Comparison of ENCODE assay signal across 1 cellular context in genomic region chr11:102451693-102452460, GRCh38.
TF ChIP-seq lines count a peak whose summit lies in the region.

No MANE protein-coding gene starts in this region.

TF ChIP-seq in K562, 482 proteins besides CTCF, POLR2A, EP300 and RAD21 (continued from another document and continues in another):
- 0 out of 2 replicates have a peak, but pooled peaks have one; percentile 16 for TF ChIP-seq KLF13 (tag; IDR thresholded peaks at IDR 0.05; ENCODE audit: borderline replicate concordance, low read depth)
- TF ChIP-seq ERF (CRISPR knock-in tag; IDR thresholded peaks at IDR 0.05), result no peak
- TF ChIP-seq CREBBP (IDR thresholded peaks at IDR 0.05; ENCODE audit: low read depth, low read length), result no peak
- TF ChIP-seq PURB (CRISPR knock-in tag; IDR thresholded peaks at IDR 0.05; ENCODE audit: low read depth), result no peak
- TF ChIP-seq DACH1 (IDR thresholded peaks at IDR 0.05; ENCODE audit: partially characterized antibody), result no peak
- TF ChIP-seq MNT (conservative IDR thresholded peaks at IDR 0.05), result peak; percentile 64 to 71
- TF ChIP-seq MYNN (IDR thresholded peaks at IDR 0.05), result no peak
- no peak for TF ChIP-seq MYNN (CRISPR knock-in tag; IDR thresholded peaks at IDR 0.05)
- TF ChIP-seq ZBTB7A (IDR thresholded peaks at IDR 0.05; ENCODE audit: borderline replicate concordance, control insufficient read depth, low read depth, low read length), result peak; percentile 56; the same call in 1 of the 2 replicates
- TF ChIP-seq CBX3 (IDR thresholded peaks at IDR 0.05; ENCODE audit: borderline replicate concordance in 1 of 2, low read length in 2 of 2), result no peak; a peak in 1 of 3 replicates
- TF ChIP-seq RBBP5 (IDR thresholded peaks at IDR 0.05; ENCODE audit: borderline replicate concordance, insufficient read depth, low read length, poor library complexity, severe bottlenecking), result peak; percentile 57
- TF ChIP-seq POLR2G (IDR thresholded peaks at IDR 0.05; ENCODE audit: low read depth, low read length), result peak; percentile 71
- TF ChIP-seq, protein P1, sequence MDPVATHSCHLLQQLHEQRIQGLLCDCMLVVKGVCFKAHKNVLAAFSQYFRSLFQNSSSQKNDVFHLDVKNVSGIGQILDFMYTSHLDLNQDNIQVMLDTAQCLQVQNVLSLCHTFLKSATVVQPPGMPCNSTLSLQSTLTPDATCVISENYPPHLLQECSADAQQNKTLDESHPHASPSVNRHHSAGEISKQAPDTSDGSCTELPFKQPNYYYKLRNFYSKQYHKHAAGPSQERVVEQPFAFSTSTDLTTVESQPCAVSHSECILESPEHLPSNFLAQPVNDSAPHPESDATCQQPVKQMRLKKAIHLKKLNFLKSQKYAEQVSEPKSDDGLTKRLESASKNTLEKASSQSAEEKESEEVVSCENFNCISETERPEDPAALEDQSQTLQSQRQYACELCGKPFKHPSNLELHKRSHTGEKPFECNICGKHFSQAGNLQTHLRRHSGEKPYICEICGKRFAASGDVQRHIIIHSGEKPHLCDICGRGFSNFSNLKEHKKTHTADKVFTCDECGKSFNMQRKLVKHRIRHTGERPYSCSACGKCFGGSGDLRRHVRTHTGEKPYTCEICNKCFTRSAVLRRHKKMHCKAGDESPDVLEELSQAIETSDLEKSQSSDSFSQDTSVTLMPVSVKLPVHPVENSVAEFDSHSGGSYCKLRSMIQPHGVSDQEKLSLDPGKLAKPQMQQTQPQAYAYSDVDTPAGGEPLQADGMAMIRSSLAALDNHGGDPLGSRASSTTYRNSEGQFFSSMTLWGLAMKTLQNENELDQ (CRISPR knock-in tag; IDR thresholded peaks at IDR 0.05; ENCODE audit: borderline replicate concordance), result no peak
- TF ChIP-seq, protein P2, sequence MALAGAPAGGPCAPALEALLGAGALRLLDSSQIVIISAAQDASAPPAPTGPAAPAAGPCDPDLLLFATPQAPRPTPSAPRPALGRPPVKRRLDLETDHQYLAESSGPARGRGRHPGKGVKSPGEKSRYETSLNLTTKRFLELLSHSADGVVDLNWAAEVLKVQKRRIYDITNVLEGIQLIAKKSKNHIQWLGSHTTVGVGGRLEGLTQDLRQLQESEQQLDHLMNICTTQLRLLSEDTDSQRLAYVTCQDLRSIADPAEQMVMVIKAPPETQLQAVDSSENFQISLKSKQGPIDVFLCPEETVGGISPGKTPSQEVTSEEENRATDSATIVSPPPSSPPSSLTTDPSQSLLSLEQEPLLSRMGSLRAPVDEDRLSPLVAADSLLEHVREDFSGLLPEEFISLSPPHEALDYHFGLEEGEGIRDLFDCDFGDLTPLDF (CRISPR knock-in tag; IDR thresholded peaks at IDR 0.05), result peak; percentile 53; the same call in 1 of the 2 replicates
- TF ChIP-seq SIN3A (IDR thresholded peaks at IDR 0.05; ENCODE audit: borderline replicate concordance in 2 of 2, control insufficient read depth in 1 of 2, low read depth in 2 of 2, low read length in 2 of 2), result peak in 1 of 2 experiments; percentile 70; a peak in 1 of 4 replicates
- TF ChIP-seq MGA (IDR thresholded peaks at IDR 0.05), result peak; percentile 56; the same call in 1 of the 2 replicates
- no peak for TF ChIP-seq KDM4B (IDR thresholded peaks at IDR 0.05; ENCODE audit: borderline replicate concordance in 2 of 2, low read depth in 1 of 2)
- TF ChIP-seq KDM5B (IDR thresholded peaks at IDR 0.05; ENCODE audit: insufficient replicate concordance, low read depth, low read length), result peak; percentile 28
- TF ChIP-seq SP1 (CRISPR knock-in tag; IDR thresholded peaks at IDR 0.05), result peak; percentile 8; the same call in 1 of the 2 replicates
- TF ChIP-seq, protein P3, sequence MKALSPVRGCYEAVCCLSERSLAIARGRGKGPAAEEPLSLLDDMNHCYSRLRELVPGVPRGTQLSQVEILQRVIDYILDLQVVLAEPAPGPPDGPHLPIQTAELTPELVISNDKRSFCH (CRISPR knock-in tag; IDR thresholded peaks at IDR 0.05), result no peak
- TF ChIP-seq, protein P3 (tag; IDR thresholded peaks at IDR 0.05), result 0 out of 2 replicates have a peak, but pooled peaks have one; percentile 30
- TF ChIP-seq ATF7 (IDR thresholded peaks at IDR 0.05), result 0 out of 2 replicates have a peak, but pooled peaks have one; percentile 14
- 0 out of 2 replicates have a peak, but pooled peaks have one; percentile 63 for TF ChIP-seq CTBP1 (IDR thresholded peaks at IDR 0.05; ENCODE audit: borderline replicate concordance)
- TF ChIP-seq ETV5 (CRISPR knock-in tag; IDR thresholded peaks at IDR 0.05; ENCODE audit: low read depth), result no peak
- no peak for TF ChIP-seq NR3C1 (CRISPR knock-in tag; IDR thresholded peaks at IDR 0.05)
- TF ChIP-seq RBFOX2 (IDR thresholded peaks at IDR 0.05; ENCODE audit: low read depth, low read length), result peak; percentile 67
- no peak for TF ChIP-seq ZBTB9 (CRISPR knock-in tag; IDR thresholded peaks at IDR 0.05)
- TF ChIP-seq NFRKB (IDR thresholded peaks at IDR 0.05; ENCODE audit: low read depth), result 0 out of 2 replicates have a peak, but pooled peaks have one; percentile 31
- peak; percentile 54; the same call in 1 of the 2 replicates for TF ChIP-seq RB1 (IDR thresholded peaks at IDR 0.05; ENCODE audit: low read depth)
- no peak for TF ChIP-seq NR1H2 (CRISPR knock-in tag; IDR thresholded peaks at IDR 0.05)
- no peak for TF ChIP-seq TAF1 (IDR thresholded peaks at IDR 0.05; ENCODE audit: control insufficient read depth, extremely low read depth, insufficient read depth, low read length, severe bottlenecking)
- peak; percentile 76 for TF ChIP-seq HNRNPLL (IDR thresholded peaks at IDR 0.05; ENCODE audit: low read depth, low read length, poor library complexity, severe bottlenecking)
- no peak for TF ChIP-seq CBFB (CRISPR knock-in tag; IDR thresholded peaks at IDR 0.05)
- TF ChIP-seq MLX (CRISPR knock-in tag; conservative IDR thresholded peaks at IDR 0.05), result 0 out of 4 replicates have a peak, but pooled peaks of 1 of the 2 experiments have one; percentile 43
- TF ChIP-seq MAZ (CRISPR knock-in tag; conservative IDR thresholded peaks at IDR 0.05 in 1 of 2, IDR thresholded peaks at IDR 0.05 in 1 of 2), result peak; percentile 72 to 92
- peak; percentile 88 to 90 for TF ChIP-seq NRF1 (conservative IDR thresholded peaks at IDR 0.05 in 1 of 2, IDR thresholded peaks at IDR 0.05 in 1 of 2)
- TF ChIP-seq SRSF3 (IDR thresholded peaks at IDR 0.05; ENCODE audit: insufficient read depth, low read length), result 0 out of 2 replicates have a peak, but pooled peaks have one; percentile 46
- peak; percentile 4; the same call in 1 of the 2 replicates for TF ChIP-seq LCOR (CRISPR knock-in tag; IDR thresholded peaks at IDR 0.05)
- no peak for TF ChIP-seq MTA1 (IDR thresholded peaks at IDR 0.05; ENCODE audit: borderline replicate concordance)
- no peak for TF ChIP-seq ZNF583 (CRISPR knock-in tag; IDR thresholded peaks at IDR 0.05)
- TF ChIP-seq, protein P4, sequence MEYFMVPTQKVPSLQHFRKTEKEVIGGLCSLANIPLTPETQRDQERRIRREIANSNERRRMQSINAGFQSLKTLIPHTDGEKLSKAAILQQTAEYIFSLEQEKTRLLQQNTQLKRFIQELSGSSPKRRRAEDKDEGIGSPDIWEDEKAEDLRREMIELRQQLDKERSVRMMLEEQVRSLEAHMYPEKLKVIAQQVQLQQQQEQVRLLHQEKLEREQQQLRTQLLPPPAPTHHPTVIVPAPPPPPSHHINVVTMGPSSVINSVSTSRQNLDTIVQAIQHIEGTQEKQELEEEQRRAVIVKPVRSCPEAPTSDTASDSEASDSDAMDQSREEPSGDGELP (CRISPR knock-in tag; IDR thresholded peaks at IDR 0.05; ENCODE audit: borderline replicate concordance), result peak; percentile 86; the same call in 1 of the 2 replicates
- TF ChIP-seq L3MBTL2 (IDR thresholded peaks at IDR 0.05), result peak; percentile 67
- TF ChIP-seq RBM25 (IDR thresholded peaks at IDR 0.05; ENCODE audit: low read depth, low read length, severe bottlenecking), result no peak
